8 cellular contexts compared by ENCODE assay signal in the genomic region with DNA sequence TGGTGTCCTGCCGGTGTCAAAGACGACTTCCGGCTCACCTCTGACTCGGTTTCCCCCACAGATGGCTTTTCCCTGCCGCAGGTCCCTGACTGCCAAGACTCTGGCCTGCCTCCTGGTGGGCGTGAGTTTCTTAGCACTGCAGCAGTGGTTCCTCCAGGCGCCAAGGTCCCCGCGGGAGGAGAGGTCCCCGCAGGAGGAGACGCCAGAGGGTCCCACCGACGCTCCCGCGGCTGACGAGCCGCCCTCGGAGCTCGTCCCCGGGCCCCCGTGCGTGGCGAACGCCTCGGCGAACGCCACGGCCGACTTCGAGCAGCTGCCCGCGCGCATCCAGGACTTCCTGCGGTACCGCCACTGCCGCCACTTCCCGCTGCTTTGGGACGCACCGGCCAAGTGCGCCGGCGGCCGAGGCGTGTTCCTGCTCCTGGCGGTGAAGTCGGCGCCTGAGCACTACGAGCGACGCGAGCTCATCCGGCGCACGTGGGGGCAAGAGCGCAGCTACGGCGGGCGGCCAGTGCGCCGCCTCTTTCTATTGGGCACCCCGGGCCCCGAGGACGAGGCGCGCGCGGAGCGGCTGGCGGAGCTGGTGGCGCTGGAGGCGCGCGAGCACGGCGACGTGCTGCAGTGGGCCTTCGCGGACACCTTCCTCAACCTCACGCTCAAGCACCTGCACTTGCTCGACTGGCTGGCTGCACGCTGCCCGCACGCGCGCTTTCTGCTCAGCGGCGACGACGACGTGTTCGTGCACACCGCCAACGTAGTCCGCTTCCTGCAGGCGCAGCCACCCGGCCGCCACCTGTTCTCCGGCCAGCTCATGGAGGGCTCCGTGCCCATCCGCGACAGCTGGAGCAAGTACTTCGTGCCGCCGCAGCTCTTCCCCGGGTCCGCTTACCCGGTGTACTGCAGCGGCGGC. TPM values are rescaled to one million over a fixed set of nuclear protein-coding genes. Genes with fewer than 3 reads are reported as not detected.
DNase-seq lines count a peak whose midpoint lies in the region; ATAC-seq and TF ChIP-seq lines count a peak whose summit lies in the region.

No MANE protein-coding gene starts in this region.

- no peak overlapping the region for H3K9ac ChIP-seq in HUES48 (ENCODE audit: low read depth, low read length)

- intact Hi-C loops in body of pancreas (cut with DNase I) (loop anchor here (5.0 to 10.0 kb wide), 2 partner anchors 117 to 305 kb away; no protein-coding TSS in a partner anchor), lower leg skin (cut with DNase I; ENCODE audit: low total_unique reads) (loop anchor here (10.0 kb wide), 1 partner anchor 225 kb away; no protein-coding TSS in a partner anchor)

- H3K27me3 ChIP-seq in BE2C (peaks cover 5% of the 10 kb centered on the region; the same call in 1 of the 2 replicates), HUES48 (ENCODE audit: control insufficient read depth, insufficient read depth, low read length) (peaks cover 37% of the 10 kb centered on the region), body of pancreas (peaks cover 0 to 5% of the 10 kb centered on the region in 2 donors)

- TF ChIP-seq CTCF in BE2C (IDR thresholded peaks at IDR 0.05; ENCODE audit: low read depth, low read length) (peak; percentile 69), body of pancreas (IDR thresholded peaks at IDR 0.05) (peak; percentile 26 to 57 (median 45)), lower leg skin (IDR thresholded peaks at IDR 0.05) (no peak)

- 13 to 32% methylated on average over 4 to 101 of the region's 109 CpGs for WGBS in body of pancreas, 2 donors
- 8 to 38% methylated on average over 29 to 39 of the region's 109 CpGs for WGBS in lower leg skin, 2 donors

- no peak for TF ChIP-seq POLR2A in body of pancreas (IDR thresholded peaks at IDR 0.05)
- no peak for TF ChIP-seq POLR2A in lower leg skin (IDR thresholded peaks at IDR 0.05)

- peak; percentile 52 for ATAC-seq in body of pancreas
- peak; percentile 15 for ATAC-seq in stimulated activated naive CD8-positive, alpha-beta T cell treated with anti-CD3 and anti-CD28 coated beads, Interleukin-15, Interleukin-2, amounts not matched to agents 100 U/mL and 50 U/mL, for 24 hours
- no peak for ATAC-seq in HG02884 (IDR thresholded peaks at IDR 0.05; ENCODE audit: unreplicated experiment)

- H3K4me3 ChIP-seq in BE2C (ENCODE audit: low read depth, low read length) = peak overlapping the region; percentile 49
- H3K4me3 ChIP-seq in HUES48 (ENCODE audit: low read depth, low read length) = peak overlapping the region; percentile 47; the same call in 1 of the 2 replicates
- no peak overlapping the region for H3K4me3 ChIP-seq in body of pancreas
- H3K4me3 ChIP-seq in lower leg skin (ENCODE audit: low read depth, poor library complexity, severe bottlenecking) = no peak overlapping the region

- H3K9me3 ChIP-seq in BE2C (no peaks in the 10 kb centered on the region), HUES48 (ENCODE audit: control insufficient read depth, insufficient read depth, low read length) (no peaks in the 10 kb centered on the region), body of pancreas (no peaks in the 10 kb centered on the region)

- H3K36me3 ChIP-seq in BE2C (no peaks in the 10 kb centered on the region), HUES48 (ENCODE audit: control insufficient read depth, insufficient read depth, low read length) (no peaks in the 10 kb centered on the region), body of pancreas (replicated peaks in 1 of 2; ENCODE audit: insufficient read depth in 1 of 2, low read depth in 2 of 2) (no peaks in the 10 kb centered on the region)

- no peak overlapping the region for H3K27ac ChIP-seq in HUES48 (ENCODE audit: low read depth, low read length)
- H3K27ac ChIP-seq in body of pancreas = no peak overlapping the region

- DNase-seq in BE2C = peak; percentile 64
- peak; percentile 44 to 70 (median 53) for DNase-seq in body of pancreas
- peak; percentile 0 for DNase-seq in kidney glomerular epithelial cell (lab: John Stamatoyannopoulos, UW)
- peak; percentile 37 for DNase-seq in stimulated activated naive CD8-positive, alpha-beta T cell treated with anti-CD3 and anti-CD28 coated beads, Interleukin-15, Interleukin-2, amounts not matched to agents 100 U/mL and 50 U/mL, for 24 hours
- no peak for DNase-seq in lower leg skin (ENCODE audit: low spot score in 2 of 2)
- no peak for DNase-seq in NCI-H2029 (lab: John Stamatoyannopoulos, UW)

- H3K4me1 ChIP-seq in BE2C (no peaks in the 10 kb centered on the region), HUES48 (ENCODE audit: control insufficient read depth, insufficient read depth, low read length) (no peaks in the 10 kb centered on the region), body of pancreas (peaks cover 26% of the 10 kb centered on the region)

RNA-seq across cellular contexts. Expression of gene B3GNT6, which starts 5.5 kb away (rescaled TPM):
- polyA plus RNA-seq in BE2C (2012; ENCODE audit: insufficient read depth, insufficient read length, low read depth) = not detected
- total RNA-seq in body of pancreas (not detected), lower leg skin (under 1 TPM in 2 of 4 donors, not detected in 2; 0.21 to 0.26 TPM)

RNA-seq across cellular contexts. Expression of gene CAPN5, which starts 27.0 kb away (rescaled TPM):
- 13.2 TPM for polyA plus RNA-seq in BE2C (2012; ENCODE audit: insufficient read depth, insufficient read length, low read depth)
- total RNA-seq in body of pancreas (10 to 100 TPM in 1 of 2 donors, 1 to 10 TPM in 1; 7.8 to 13.8 TPM), lower leg skin (1 to 10 TPM in 3 of 4 donors, under 1 TPM in 1; 0.38 to 1.9 (median 1.2) TPM)

Comparison
In these comparisons a context has a peak if more than half of its experiments do, and no peak if none do; other contexts are left out.
1. DNase-seq: peak in BE2C (single experiment), body of pancreas (4 of 4), kidney glomerular epithelial cell (single experiment) and stimulated activated naive CD8-positive, alpha-beta T cell treated with anti-CD3 and anti-CD28 coated beads, Interleukin-15, Interleukin-2, amounts not matched to agents 100 U/mL and 50 U/mL, for 24 hours (single experiment); none in lower leg skin (0 of 2) and NCI-H2029 (single experiment).
2. H3K4me3 ChIP-seq: peak in BE2C (single experiment) and HUES48 (single experiment); none in body of pancreas (0 of 2) and lower leg skin (single experiment).
3. CTCF ChIP-seq: peak in BE2C (single experiment) and body of pancreas (7 of 7); none in lower leg skin (0 of 3).